ENCODE assay signal across 29 cellular contexts in the genomic region with DNA sequence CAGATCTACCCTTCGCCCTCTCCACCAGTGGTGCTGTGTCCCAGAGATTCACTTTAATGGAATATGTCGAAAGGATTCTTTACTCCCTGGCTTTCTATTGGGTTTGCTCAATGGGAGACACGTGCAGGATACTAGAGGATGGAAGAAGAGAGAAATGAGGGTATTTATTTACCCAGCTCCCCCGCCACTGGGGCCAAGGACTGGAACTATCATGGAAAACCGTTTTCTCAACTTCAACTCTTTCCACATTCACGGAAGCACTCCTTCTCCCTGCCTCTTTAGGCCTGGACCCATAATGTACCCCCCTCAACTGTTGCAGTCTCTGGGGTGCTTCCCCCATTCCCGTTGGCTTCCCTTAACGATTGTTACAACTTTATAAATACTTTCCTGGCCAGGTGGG.
"Had no signal": no experiment of that assay in that cellular context is flagged by ENCODE, and none has a peak within 500 bp of the region (broad histone marks: within the 10 kb centered on the region; RNA-seq: fewer than 3 reads in every experiment).

No MANE protein-coding gene starts in this region.

- H3K27me3 Mint-ChIP-seq: dendritic cell treated with granulocyte-macrophage colony-stimulating factor and Interleukin-4, amounts not matched to agents 40 ng/mL and 50 ng/mL, for 4 days had no signal

- H3K4me3 ChIP-seq: colonic mucosa, coronary artery, dorsolateral prefrontal cortex, esophagus muscularis mucosa, esophagus squamous epithelium, gastrocnemius medialis, gastroesophageal sphincter, heart left ventricle, heart right ventricle had no signal

- FAIRE-seq: colon, endometrium, endothelial cell of umbilical vein, frontal cortex had no signal

- H3K27ac Mint-ChIP-seq: dendritic cell treated with granulocyte-macrophage colony-stimulating factor and Interleukin-4, amounts not matched to agents 40 ng/mL and 50 ng/mL, for 4 days; effector memory CD8-positive, alpha-beta T cell; endodermal cell had no signal

- DNase-seq: colonic mucosa; cortex of kidney; dermis blood vessel endothelial cell; dorsolateral prefrontal cortex; effector CD4-positive, alpha-beta T cell; effector CD8-positive, alpha-beta T cell; effector memory CD4-positive, alpha-beta T cell; effector memory CD8-positive, alpha-beta T cell; endodermal cell; erythroblast; esophagus squamous epithelium; foreskin fibroblast; foreskin keratinocyte; foreskin melanocyte; gastrocnemius medialis; glutamatergic neuron; head of caudate nucleus; heart left ventricle; heart right ventricle had no signal

- H3K4me3 Mint-ChIP-seq: dendritic cell treated with granulocyte-macrophage colony-stimulating factor and Interleukin-4, amounts not matched to agents 40 ng/mL and 50 ng/mL, for 4 days; effector memory CD8-positive, alpha-beta T cell; endodermal cell had no signal

- H3K36me3 ChIP-seq: colonic mucosa, esophagus muscularis mucosa, esophagus squamous epithelium, gastrocnemius medialis, gastroesophageal sphincter, heart left ventricle, heart right ventricle had no signal

- H3K27me3 ChIP-seq: colonic mucosa, dorsolateral prefrontal cortex, esophagus muscularis mucosa, esophagus squamous epithelium, gastrocnemius medialis, gastroesophageal sphincter, heart left ventricle, heart right ventricle had no signal

- H3K4me1 ChIP-seq: colonic mucosa, esophagus squamous epithelium, foreskin keratinocyte had no signal

- H3K9me3 ChIP-seq: colonic mucosa, esophagus muscularis mucosa, esophagus squamous epithelium, gastrocnemius medialis, heart left ventricle had no signal

- H3K27ac ChIP-seq: colonic mucosa, coronary artery, dorsolateral prefrontal cortex, epithelial cell of prostate, esophagus muscularis mucosa, esophagus squamous epithelium, foreskin keratinocyte, gastrocnemius medialis, gastroesophageal sphincter, heart left ventricle, heart right ventricle had no signal

- H3K9me3 Mint-ChIP-seq: dendritic cell treated with granulocyte-macrophage colony-stimulating factor and Interleukin-4, amounts not matched to agents 40 ng/mL and 50 ng/mL, for 4 days; effector memory CD8-positive, alpha-beta T cell; endodermal cell had no signal

- ATAC-seq: effector memory CD8-positive, alpha-beta T cell; esophagus mucosa; foreskin keratinocyte; gastrocnemius medialis; gastroesophageal sphincter; heart left ventricle; heart right ventricle had no signal
